In the genomic region with DNA sequence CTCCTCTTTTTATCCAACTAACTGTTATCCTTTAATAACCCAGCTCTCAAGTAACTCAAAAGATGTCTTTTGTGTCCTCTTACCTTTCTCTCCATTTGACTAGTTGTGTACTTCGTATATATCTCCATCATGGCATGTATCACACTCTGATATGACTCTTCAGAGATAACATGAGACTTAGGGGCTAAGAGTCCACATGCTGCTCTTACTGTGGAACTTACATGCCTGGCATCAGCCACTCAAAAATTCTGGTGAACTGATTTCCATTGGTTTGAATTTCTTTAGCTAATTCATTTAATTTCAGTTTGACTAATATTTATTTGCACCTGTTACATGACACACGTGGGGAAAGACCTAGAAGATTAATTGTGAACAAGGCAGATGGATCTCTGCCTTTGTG, we compare ENCODE assay signal across 24 cellular contexts.
"Had no signal": no experiment of that assay in that cellular context is flagged by ENCODE, and none has a peak within 500 bp of the region (broad histone marks: within the 10 kb centered on the region; RNA-seq: fewer than 3 reads in every experiment).

No MANE protein-coding gene starts in this region.

- H3K9me3 ChIP-seq: colonic mucosa, esophagus muscularis mucosa, gastroesophageal sphincter, heart right ventricle, left lung, lower lobe of right lung, mucosa of descending colon had no signal

- H3K36me3 Mint-ChIP-seq: mesothelial cell of epicardium had no signal

- H3K27ac Mint-ChIP-seq: mesothelial cell of epicardium, naive B cell had no signal

- H3K27me3 Mint-ChIP-seq: naive B cell had no signal

- H3K27ac ChIP-seq: colonic mucosa, esophagus muscularis mucosa, foreskin keratinocyte, gastroesophageal sphincter, heart right ventricle, left lung, lower lobe of right lung had no signal

- FAIRE-seq: endothelial cell of umbilical vein, frontal cortex, islet of Langerhans, keratinocyte had no signal

- DNase-seq: colonic mucosa; cortex of kidney; dermis blood vessel endothelial cell; effector CD4-positive, alpha-beta T cell; effector memory CD4-positive, alpha-beta T cell; foreskin keratinocyte; head of caudate nucleus; heart right ventricle; hippocampal formation; left cardiac atrium; left lung; left ventricle myocardium superior; lower lobe of right lung; mesenchymal stem cell; mucosa of descending colon; naive B cell had no signal

- H3K4me3 Mint-ChIP-seq: mesothelial cell of epicardium, naive B cell had no signal

- H3K27me3 ChIP-seq: colonic mucosa, dorsolateral prefrontal cortex, esophagus muscularis mucosa, foreskin keratinocyte, gastroesophageal sphincter, heart right ventricle, left lung had no signal

- H3K36me3 ChIP-seq: colonic mucosa, esophagus muscularis mucosa, gastroesophageal sphincter, heart right ventricle, left lung, lower lobe of right lung had no signal

- H3K9me3 Mint-ChIP-seq: mesothelial cell of epicardium had no signal

- ATAC-seq: foreskin keratinocyte, gastroesophageal sphincter, heart right ventricle, left cardiac atrium, left lung, left ventricle myocardium superior, lower lobe of right lung, mucosa of descending colon had no signal

- H3K4me3 ChIP-seq: colonic mucosa, dorsolateral prefrontal cortex, esophagus muscularis mucosa, gastroesophageal sphincter, heart right ventricle, left lung, lower lobe of right lung, mucosa of descending colon had no signal

- H3K4me1 ChIP-seq: colonic mucosa, esophagus muscularis mucosa, foreskin keratinocyte, gastroesophageal sphincter, left lung, lower lobe of right lung had no signal
